In the genomic region with DNA sequence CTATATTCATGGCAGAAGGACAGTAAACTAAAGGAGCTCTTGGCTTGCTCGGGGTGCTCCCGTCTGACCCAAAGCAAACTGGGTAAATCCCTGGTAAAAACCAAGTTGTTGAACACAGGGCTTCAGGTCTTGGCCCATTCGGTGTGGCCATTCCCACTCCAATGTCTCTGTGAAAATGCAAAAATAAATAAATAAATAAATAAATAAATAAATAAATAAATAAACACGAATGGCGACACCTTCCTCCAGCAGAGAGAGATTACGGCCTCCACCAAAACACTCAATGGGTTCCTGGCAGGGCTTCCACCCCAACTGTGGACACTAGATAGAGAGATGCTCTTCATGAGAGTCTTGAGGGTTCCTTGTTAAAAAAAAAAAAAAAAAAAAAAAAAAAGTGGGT, we compare ENCODE assay signal across 22 cellular contexts.
DNase-seq lines count a peak whose midpoint lies in the region; ATAC-seq, FAIRE-seq and TF ChIP-seq lines count a peak whose summit lies in the region.
"Had no signal": no experiment of that assay in that cellular context is flagged by ENCODE, and none has a peak within 500 bp of the region (broad histone marks: within the 10 kb centered on the region; RNA-seq: fewer than 3 reads in every experiment).

No MANE protein-coding gene starts in this region.

- H3K4me3 ChIP-seq in A549 (peak overlapping the region; percentile 10; the same call in 2 of the 3 replicates), Panc1 (ENCODE audit: low read depth in 2 of 2, low read length in 2 of 2) (peak overlapping the region; percentile 22 to 50), hepatocyte (no peak overlapping the region), neuronal stem cell (ENCODE audit: low read length in 2 of 2) (no peak overlapping the region), lower leg skin (ENCODE audit: low read depth, poor library complexity, severe bottlenecking) (no peak overlapping the region)
- H3K4me3 ChIP-seq: GM23248, HAP-1, SK-N-MC had no signal

- no peak overlapping the region for H2BK15ac ChIP-seq in neuronal stem cell (ENCODE audit: low read length)

- H3K4me1 ChIP-seq in A549: peaks cover 71% of the 10 kb centered on the region
- H3K4me1 ChIP-seq in Panc1 (ENCODE audit: control insufficient read depth, insufficient read depth, low read length): peaks cover 89% of the 10 kb centered on the region
- H3K4me1 ChIP-seq in hepatocyte (ENCODE audit: insufficient read depth): peaks cover 46% of the 10 kb centered on the region
- peaks cover 0 to 3% of the 10 kb centered on the region in 2 donors for H3K4me1 ChIP-seq in neuronal stem cell (ENCODE audit: control insufficient read depth in 2 of 2, insufficient read depth in 1 of 2, low read depth in 1 of 2, low read length in 2 of 2)
- H3K4me1 ChIP-seq: HAP-1 had no signal

- no TSS peak for BruUV-seq in Panc1 (replicated peaks; lab: Mats Ljungman, UMichigan)

- H2BK5ac ChIP-seq in neuronal stem cell (ENCODE audit: low read length): no peak overlapping the region

- H3K14ac ChIP-seq in neuronal stem cell (ENCODE audit: low read length): no peak overlapping the region

- H3K27me3 ChIP-seq in Panc1 (ENCODE audit: control insufficient read depth, insufficient read depth, low read length): no peaks in the 10 kb centered on the region
- H3K27me3 ChIP-seq in hepatocyte: no peaks in the 10 kb centered on the region
- no peaks in the 10 kb centered on the region for H3K27me3 ChIP-seq in neuronal stem cell (ENCODE audit: control insufficient read depth in 3 of 3, insufficient read depth in 3 of 3, low read depth in 1 of 3, low read length in 3 of 3)

- H3K4ac ChIP-seq in neuronal stem cell (ENCODE audit: low read length): no peak overlapping the region

- no peak for TF ChIP-seq POLR2A in A549 (IDR thresholded peaks at IDR 0.05; ENCODE audit: low read length)
- TF ChIP-seq POLR2A in lower leg skin (IDR thresholded peaks at IDR 0.05): no peak

- H3K18ac ChIP-seq in neuronal stem cell (ENCODE audit: low read length): no peak overlapping the region

- H3K27ac ChIP-seq in A549: peak overlapping the region; percentile 85 to 90
- peak overlapping the region; percentile 91 for H3K27ac ChIP-seq in Panc1 (ENCODE audit: low read length)
- peak overlapping the region; percentile 99 for H3K27ac ChIP-seq in hepatocyte
- H3K27ac ChIP-seq in neuronal stem cell (replicated peaks; ENCODE audit: low read length): no peak overlapping the region
- H3K27ac ChIP-seq: GM23248, KMS-11, SK-N-MC had no signal

- H3K23ac ChIP-seq in neuronal stem cell (ENCODE audit: low read depth, low read length, poor library complexity): no peak overlapping the region

- ATAC-seq in A549: peak in 1 of 2 experiments; percentile 32; a peak in 3 of 6 replicates
- no peak; the same call in 1 of the 2 replicates for ATAC-seq in Panc1
- ATAC-seq in activated naive CD4-positive, alpha-beta T cell treated with anti-CD3 and anti-CD28 coated beads, Interleukin-2, amount 50 U/mL, for 72 hours: no peak
- ATAC-seq in GM21360 (IDR thresholded peaks at IDR 0.05; ENCODE audit: unreplicated experiment): no peak

- in situ Hi-C loops in Panc1 (cut with HindIII; ENCODE audit: low pct_unique_long_range_greater_than_20kb, low sequenced_read_pairs): no loop called here

- H3K9me3 Mint-ChIP-seq in activated naive CD4-positive, alpha-beta T cell treated with anti-CD3 and anti-CD28 coated beads, Interleukin-2, amount 50 U/mL, for 72 hours: peaks cover 0 to 6% of the 10 kb centered on the region in 2 donors

- no peaks in the 10 kb centered on the region for H3K36me3 Mint-ChIP-seq in activated naive CD4-positive, alpha-beta T cell treated with anti-CD3 and anti-CD28 coated beads, Interleukin-2, amount 50 U/mL, for 72 hours
- H3K36me3 Mint-ChIP-seq: IgD-negative memory B cell had no signal

- CTCF ChIA-PET in A549 (lab: Yijun Ruan, JAX): interaction anchor here (0.8 to 1.9 kb wide), 3 partner anchors 19 to 55 kb away, joined by 3 to 6 read pairs (median 3); no protein-coding TSS in a partner anchor
- CTCF ChIA-PET in Panc1 (lab: Charles Lee): interaction anchor here (0.5 to 0.7 kb wide), 2 partner anchors 78 to 124 kb away, joined by 4 to 7 read pairs; no protein-coding TSS in a partner anchor

- no peak for TF ChIP-seq EP300 in A549 (IDR thresholded peaks at IDR 0.05)

- TF ChIP-seq CTCF in A549 (IDR thresholded peaks at IDR 0.05): no peak
- TF ChIP-seq CTCF in Panc1 (IDR thresholded peaks at IDR 0.05): no peak
- no peak for TF ChIP-seq CTCF in hepatocyte (IDR thresholded peaks at IDR 0.05; ENCODE audit: poor library complexity)
- TF ChIP-seq CTCF in lower leg skin (IDR thresholded peaks at IDR 0.05): no peak

- H2BK120ac ChIP-seq in neuronal stem cell (ENCODE audit: low read depth, low read length): no peak overlapping the region

- POLR2A ChIA-PET in A549 (lab: Yijun Ruan, JAX) (interaction anchor here (1.6 kb wide), 1 partner anchor 325 kb away, joined by 4 read pairs; the partner anchor contains the start of gene SOX9), Panc1 (lab: Charles Lee) (interaction anchor here (0.6 kb wide), 1 partner anchor 322 kb away, joined by 3 read pairs; no protein-coding TSS in a partner anchor)

- no peaks in the 10 kb centered on the region for H3K9me2 ChIP-seq in hepatocyte (replicated peaks; ENCODE audit: insufficient read depth)

- no peak overlapping the region for H2BK12ac ChIP-seq in neuronal stem cell (ENCODE audit: low read length)

- H2AFZ ChIP-seq in hepatocyte (no peak overlapping the region), neuronal stem cell (ENCODE audit: low read length) (no peak overlapping the region)
- H2AFZ ChIP-seq: GM23248 had no signal

- H2AK5ac ChIP-seq in neuronal stem cell (ENCODE audit: low read depth, low read length): peak overlapping the region; percentile 92

- peaks cover 75% of the 10 kb centered on the region for H3K79me2 ChIP-seq in hepatocyte

- H3K27ac Mint-ChIP-seq in activated naive CD4-positive, alpha-beta T cell treated with anti-CD3 and anti-CD28 coated beads, Interleukin-2, amount 50 U/mL, for 72 hours: no peak overlapping the region
- H3K27ac Mint-ChIP-seq: IgD-negative memory B cell had no signal

- no peak for FAIRE-seq in A549 (lab: Jason Lieb, UNC)
- FAIRE-seq: RCC 7860 had no signal

- no peak overlapping the region for H4K91ac ChIP-seq in neuronal stem cell (ENCODE audit: low read depth, low read length, poor library complexity)

- WGBS in A549 (ENCODE audit: missing lambda C conversion rate): 34% methylated on average over 6 of the region's 6 CpGs
- 94% methylated on average over 6 of the region's 6 CpGs for WGBS in hepatocyte (ENCODE audit: low lambda C conversion rate, missing lambda C conversion rate)
- no CpG with 5 or more reads among the region's 6 CpGs for WGBS in neuronal stem cell (ENCODE audit: extremely low coverage in 2 of 2, insufficient read length in 2 of 2, insufficient replicate concordance in 1 of 2), 2 donors
- WGBS in lower leg skin, 2 donors: 94 to 95% methylated on average over 6 of the region's 6 CpGs

- H4K8ac ChIP-seq in neuronal stem cell (ENCODE audit: low read depth, low read length): no peak overlapping the region

- H3K9ac ChIP-seq in neuronal stem cell (ENCODE audit: low read depth, low read length, poor library complexity): no peak overlapping the region
- H3K9ac ChIP-seq: GM23248, KMS-11 had no signal

- no peaks in the 10 kb centered on the region for H3K9me3 ChIP-seq in A549
- H3K9me3 ChIP-seq in Panc1 (ENCODE audit: control insufficient read depth, insufficient read depth, low read depth, low read length): no peaks in the 10 kb centered on the region
- H3K9me3 ChIP-seq in hepatocyte (ENCODE audit: low read depth): no peaks in the 10 kb centered on the region
- H3K9me3 ChIP-seq in neuronal stem cell (replicated peaks in 1 of 2; ENCODE audit: control insufficient read depth in 2 of 2, insufficient read depth in 1 of 2, low read depth in 1 of 2, low read length in 2 of 2): no peaks in the 10 kb centered on the region
- H3K9me3 ChIP-seq: HAP-1 had no signal

- H3K36me3 ChIP-seq in Panc1 (ENCODE audit: control insufficient read depth, insufficient read depth, low read length): no peaks in the 10 kb centered on the region
- no peaks in the 10 kb centered on the region for H3K36me3 ChIP-seq in hepatocyte (replicated peaks; ENCODE audit: insufficient read depth, low read depth)
- H3K36me3 ChIP-seq in neuronal stem cell (replicated peaks in 1 of 2; ENCODE audit: control insufficient read depth in 2 of 2, insufficient read depth in 2 of 2, low read length in 2 of 2): no peaks in the 10 kb centered on the region
- H3K36me3 ChIP-seq: HAP-1 had no signal

- H3K79me1 ChIP-seq in neuronal stem cell (ENCODE audit: low read depth, low read length): no peaks in the 10 kb centered on the region

- H4K20me1 ChIP-seq in hepatocyte (ENCODE audit: insufficient read depth, poor library complexity, severe bottlenecking): no peaks in the 10 kb centered on the region

- H3K4me2 ChIP-seq in A549 (peak overlapping the region; percentile 81), hepatocyte (peak overlapping the region; percentile 64), neuronal stem cell (ENCODE audit: insufficient read depth, low read length, poor library complexity, severe bottlenecking) (no peak overlapping the region)
- H3K4me2 ChIP-seq: KMS-11 had no signal

- no peak for TF ChIP-seq RAD21 in A549 (conservative IDR thresholded peaks at IDR 0.05 in 1 of 2, IDR thresholded peaks at IDR 0.05 in 1 of 2)

- intact Hi-C loops in Panc1 (cut with micrococcal nuclease; ENCODE audit: unreplicated experiment) (no loop called here), lower leg skin (cut with DNase I; ENCODE audit: low total_unique reads) (no loop called here)

- DNase-seq in A549 (ENCODE audit: low read depth in 1 of 2, low spot score in 1 of 2): no peak
- no peak for DNase-seq in Panc1 (ENCODE audit: low read depth, low spot score)
- no peak for DNase-seq in hepatocyte (ENCODE audit: low spot score)
- no peak for DNase-seq in neuronal stem cell (ENCODE audit: low spot score)
- no peak for DNase-seq in NCI-H1092 treated with DMSO at 0.1 percent for 48 hours (lab: John Stamatoyannopoulos, UW)
- DNase-seq in lower leg skin (ENCODE audit: low spot score in 2 of 2): no peak
- DNase-seq in activated naive CD4-positive, alpha-beta T cell treated with anti-CD3 and anti-CD28 coated beads, Interleukin-2, amount 50 U/mL, for 72 hours (ENCODE audit: low spot score in 2 of 2): no peak
- DNase-seq: 8988T, GM23248, NCI-H1048, NCI-H1417 treated with DMSO at 0.1 percent for 48 hours, NCI-H1694 treated with DMSO at 0.1 percent for 48 hours, NCI-H2081, NCI-H2227 treated with DMSO at 0.1 percent for 48 hours, NCI-H526 treated with DMSO at 0.1 percent for 48 hours, SIG-M5 had no signal

TF ChIP-seq in A549, 52 proteins besides CTCF, POLR2A, EP300 and RAD21:
- TF ChIP-seq ZSCAN20 (CRISPR knock-in tag; IDR thresholded peaks at IDR 0.05) (no peak; the same call in 1 of the 2 replicates), ZC3H11A (IDR thresholded peaks at IDR 0.05) (peak; percentile 100), MYC (IDR thresholded peaks at IDR 0.05; ENCODE audit: borderline replicate concordance, low read length) (no peak)
TF ChIP-seq in A549: peak in this region for 1.

Comparison
In these comparisons a context has a peak if more than half of its experiments do, and no peak if none do; other contexts are left out.
1. H3K4me3 ChIP-seq: peak in A549 (single experiment) and Panc1 (2 of 2); none in hepatocyte (single experiment), neuronal stem cell (0 of 2) and lower leg skin (single experiment).